ENCODE assay signal across 17 cellular contexts in the genomic region with DNA sequence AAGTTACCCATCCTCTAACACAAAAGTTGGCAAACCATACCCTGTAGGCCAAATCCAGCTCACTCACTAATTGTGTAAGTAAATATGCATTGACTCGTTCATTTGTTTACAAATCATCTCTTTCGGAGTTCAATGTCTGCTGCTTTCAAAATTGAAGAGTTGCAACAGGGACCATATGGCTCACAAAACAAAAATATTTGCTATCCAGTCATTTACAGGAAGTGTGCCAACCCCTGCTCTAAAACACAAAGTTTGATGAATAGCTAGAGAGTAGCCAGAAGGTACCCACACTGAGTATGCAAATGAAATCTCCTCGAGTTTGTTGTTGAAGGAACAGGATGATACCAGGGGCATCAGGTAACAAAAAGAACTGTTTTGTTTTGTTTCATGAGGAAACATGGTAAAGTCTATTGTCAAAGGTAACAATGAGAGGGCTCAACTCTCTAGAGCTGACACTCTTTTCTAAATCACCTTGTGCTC.
DNase-seq lines count a peak whose midpoint lies in the region; FAIRE-seq and TF ChIP-seq lines count a peak whose summit lies in the region.
"Had no signal": no experiment of that assay in that cellular context is flagged by ENCODE, and none has a peak within 500 bp of the region (broad histone marks: within the 10 kb centered on the region; RNA-seq: fewer than 3 reads in every experiment).

No MANE protein-coding gene starts in this region.

- peak overlapping the region; percentile 36 for H2AFZ ChIP-seq in neuron (ENCODE audit: low read depth, low read length)

- H3K4me1 ChIP-seq in neuron (ENCODE audit: insufficient read depth, low read length): peaks cover 7% of the 10 kb centered on the region
- H3K4me1 ChIP-seq: BLaER1, left lung had no signal

- no peaks in the 10 kb centered on the region for H3K9me3 ChIP-seq in neuron (ENCODE audit: low read length)
- H3K9me3 ChIP-seq: BLaER1 had no signal

- no peak for TF ChIP-seq CTCF in bronchial epithelial cell (IDR thresholded peaks at IDR 0.05; ENCODE audit: insufficient read depth, low read length, severe bottlenecking)

- H3K4me3 ChIP-seq in bronchial epithelial cell (ENCODE audit: low read depth, low read length) (no peak overlapping the region), neuron (ENCODE audit: low read length) (no peak overlapping the region)
- H3K4me3 ChIP-seq: BLaER1, left lung had no signal

- DNase-seq in DMS153 (lab: John Stamatoyannopoulos, UW) (peak; percentile 16), DMS153 treated with DMSO at 0.1 percent for 48 hours (lab: John Stamatoyannopoulos, UW; ENCODE audit: unreplicated experiment) (no peak), NCI-H1694 (lab: John Stamatoyannopoulos, UW) (peak; percentile 22), bronchial epithelial cell (ENCODE audit: low read depth) (peak; percentile 32), mesenteric fat pad (ENCODE audit: low spot score) (no peak), EL (no peak), AG20443 (ENCODE audit: low spot score) (no peak)
- DNase-seq: activated gamma-delta T cell; amygdala; DMS79; effector memory CD4-positive, alpha-beta T cell; left lung; NCI-H1048; nucleus accumbens; stimulated activated naive CD4-positive, alpha-beta T cell treated with Interleukin-2 at 50 U/mL for 16 hours had no signal

- H3K27me3 ChIP-seq in bronchial epithelial cell (ENCODE audit: control insufficient read depth, insufficient read depth, low read length) (no peaks in the 10 kb centered on the region), neuron (ENCODE audit: insufficient read depth, low read length) (no peaks in the 10 kb centered on the region)
- H3K27me3 ChIP-seq: BLaER1, left lung had no signal

- no peak for FAIRE-seq in bronchial epithelial cell (lab: Jason Lieb, UNC)

- H3K36me3 ChIP-seq in bronchial epithelial cell (ENCODE audit: control insufficient read depth, insufficient read depth, low read length) (no peaks in the 10 kb centered on the region), neuron (ENCODE audit: insufficient read depth, low read length) (no peaks in the 10 kb centered on the region)
- H3K36me3 ChIP-seq: BLaER1, left lung had no signal

Comparison
In these comparisons a context has a peak if more than half of its experiments do, and no peak if none do; other contexts are left out.
1. DNase-seq: peak in DMS153 (single experiment), NCI-H1694 (single experiment) and bronchial epithelial cell (single experiment); none in DMS153 treated with DMSO at 0.1 percent for 48 hours (single experiment), mesenteric fat pad (single experiment), EL (single experiment) and AG20443 (single experiment).